Comparison of ENCODE assay signal across 1 cellular context in the genomic region with DNA sequence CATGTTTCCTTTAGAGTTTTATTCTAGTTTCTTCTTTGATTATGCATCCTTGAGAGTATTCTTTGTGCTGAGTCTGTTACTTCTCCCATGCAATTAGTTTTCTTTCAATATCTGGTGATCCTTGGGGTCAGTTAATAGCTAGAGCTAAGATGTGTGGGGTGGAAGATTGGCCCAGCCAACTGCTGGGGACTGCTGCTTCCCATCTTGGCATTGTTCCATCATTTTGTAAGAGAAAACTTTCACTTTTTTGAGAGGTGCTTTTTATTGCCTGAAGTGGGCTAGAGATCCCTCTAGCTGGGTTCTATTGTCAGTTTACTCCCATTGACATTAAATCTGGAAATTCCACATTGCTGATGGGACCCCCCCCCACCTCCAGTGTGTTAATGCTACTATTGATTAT.
TF ChIP-seq lines count a peak whose summit lies in the region.

No MANE protein-coding gene starts in this region.

TF ChIP-seq in GM23338, 12 proteins besides CTCF, POLR2A, EP300 and RAD21 (continued from another document):
- TF ChIP-seq, protein P1, sequence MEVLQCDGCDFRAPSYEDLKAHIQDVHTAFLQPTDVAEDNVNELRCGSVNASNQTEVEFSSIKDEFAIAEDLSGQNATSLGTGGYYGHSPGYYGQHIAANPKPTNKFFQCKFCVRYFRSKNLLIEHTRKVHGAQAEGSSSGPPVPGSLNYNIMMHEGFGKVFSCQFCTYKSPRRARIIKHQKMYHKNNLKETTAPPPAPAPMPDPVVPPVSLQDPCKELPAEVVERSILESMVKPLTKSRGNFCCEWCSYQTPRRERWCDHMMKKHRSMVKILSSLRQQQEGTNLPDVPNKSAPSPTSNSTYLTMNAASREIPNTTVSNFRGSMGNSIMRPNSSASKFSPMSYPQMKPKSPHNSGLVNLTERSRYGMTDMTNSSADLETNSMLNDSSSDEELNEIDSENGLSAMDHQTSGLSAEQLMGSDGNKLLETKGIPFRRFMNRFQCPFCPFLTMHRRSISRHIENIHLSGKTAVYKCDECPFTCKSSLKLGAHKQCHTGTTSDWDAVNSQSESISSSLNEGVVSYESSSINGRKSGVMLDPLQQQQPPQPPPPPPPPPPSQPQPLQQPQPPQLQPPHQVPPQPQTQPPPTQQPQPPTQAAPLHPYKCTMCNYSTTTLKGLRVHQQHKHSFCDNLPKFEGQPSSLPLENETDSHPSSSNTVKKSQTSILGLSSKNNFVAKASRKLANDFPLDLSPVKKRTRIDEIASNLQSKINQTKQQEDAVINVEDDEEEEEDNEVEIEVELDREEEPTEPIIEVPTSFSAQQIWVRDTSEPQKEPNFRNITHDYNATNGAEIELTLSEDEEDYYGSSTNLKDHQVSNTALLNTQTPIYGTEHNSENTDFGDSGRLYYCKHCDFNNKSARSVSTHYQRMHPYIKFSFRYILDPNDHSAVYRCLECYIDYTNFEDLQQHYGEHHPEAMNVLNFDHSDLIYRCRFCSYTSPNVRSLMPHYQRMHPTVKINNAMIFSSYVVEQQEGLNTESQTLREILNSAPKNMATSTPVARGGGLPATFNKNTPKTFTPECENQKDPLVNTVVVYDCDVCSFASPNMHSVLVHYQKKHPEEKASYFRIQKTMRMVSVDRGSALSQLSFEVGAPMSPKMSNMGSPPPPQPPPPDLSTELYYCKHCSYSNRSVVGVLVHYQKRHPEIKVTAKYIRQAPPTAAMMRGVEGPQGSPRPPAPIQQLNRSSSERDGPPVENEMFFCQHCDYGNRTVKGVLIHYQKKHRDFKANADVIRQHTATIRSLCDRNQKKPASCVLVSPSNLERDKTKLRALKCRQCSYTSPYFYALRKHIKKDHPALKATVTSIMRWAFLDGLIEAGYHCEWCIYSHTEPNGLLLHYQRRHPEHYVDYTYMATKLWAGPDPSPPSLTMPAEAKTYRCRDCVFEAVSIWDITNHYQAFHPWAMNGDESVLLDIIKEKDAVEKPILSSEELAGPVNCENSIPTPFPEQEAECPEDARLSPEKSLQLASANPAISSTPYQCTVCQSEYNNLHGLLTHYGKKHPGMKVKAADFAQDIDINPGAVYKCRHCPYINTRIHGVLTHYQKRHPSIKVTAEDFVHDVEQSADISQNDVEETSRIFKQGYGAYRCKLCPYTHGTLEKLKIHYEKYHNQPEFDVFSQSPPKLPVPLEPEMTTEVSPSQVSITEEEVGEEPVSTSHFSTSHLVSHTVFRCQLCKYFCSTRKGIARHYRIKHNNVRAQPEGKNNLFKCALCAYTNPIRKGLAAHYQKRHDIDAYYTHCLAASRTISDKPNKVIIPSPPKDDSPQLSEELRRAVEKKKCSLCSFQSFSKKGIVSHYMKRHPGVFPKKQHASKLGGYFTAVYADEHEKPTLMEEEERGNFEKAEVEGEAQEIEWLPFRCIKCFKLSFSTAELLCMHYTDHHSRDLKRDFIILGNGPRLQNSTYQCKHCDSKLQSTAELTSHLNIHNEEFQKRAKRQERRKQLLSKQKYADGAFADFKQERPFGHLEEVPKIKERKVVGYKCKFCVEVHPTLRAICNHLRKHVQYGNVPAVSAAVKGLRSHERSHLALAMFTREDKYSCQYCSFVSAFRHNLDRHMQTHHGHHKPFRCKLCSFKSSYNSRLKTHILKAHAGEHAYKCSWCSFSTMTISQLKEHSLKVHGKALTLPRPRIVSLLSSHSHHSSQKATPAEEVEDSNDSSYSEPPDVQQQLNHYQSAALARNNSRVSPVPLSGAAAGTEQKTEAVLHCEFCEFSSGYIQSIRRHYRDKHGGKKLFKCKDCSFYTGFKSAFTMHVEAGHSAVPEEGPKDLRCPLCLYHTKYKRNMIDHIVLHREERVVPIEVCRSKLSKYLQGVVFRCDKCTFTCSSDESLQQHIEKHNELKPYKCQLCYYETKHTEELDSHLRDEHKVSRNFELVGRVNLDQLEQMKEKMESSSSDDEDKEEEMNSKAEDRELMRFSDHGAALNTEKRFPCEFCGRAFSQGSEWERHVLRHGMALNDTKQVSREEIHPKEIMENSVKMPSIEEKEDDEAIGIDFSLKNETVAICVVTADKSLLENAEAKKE (CRISPR knock-in tag; IDR thresholded peaks at IDR 0.05): no peak
- TF ChIP-seq EZH2phosphoT487 (IDR thresholded peaks at IDR 0.05; ENCODE audit: unreplicated experiment) (no peak), EZH2 (IDR thresholded peaks at IDR 0.05; ENCODE audit: low read depth, unreplicated experiment) (no peak)
TF ChIP-seq in GM23338: peak in this region for 0.
